12 cellular contexts compared by ENCODE assay signal in the genomic region with DNA sequence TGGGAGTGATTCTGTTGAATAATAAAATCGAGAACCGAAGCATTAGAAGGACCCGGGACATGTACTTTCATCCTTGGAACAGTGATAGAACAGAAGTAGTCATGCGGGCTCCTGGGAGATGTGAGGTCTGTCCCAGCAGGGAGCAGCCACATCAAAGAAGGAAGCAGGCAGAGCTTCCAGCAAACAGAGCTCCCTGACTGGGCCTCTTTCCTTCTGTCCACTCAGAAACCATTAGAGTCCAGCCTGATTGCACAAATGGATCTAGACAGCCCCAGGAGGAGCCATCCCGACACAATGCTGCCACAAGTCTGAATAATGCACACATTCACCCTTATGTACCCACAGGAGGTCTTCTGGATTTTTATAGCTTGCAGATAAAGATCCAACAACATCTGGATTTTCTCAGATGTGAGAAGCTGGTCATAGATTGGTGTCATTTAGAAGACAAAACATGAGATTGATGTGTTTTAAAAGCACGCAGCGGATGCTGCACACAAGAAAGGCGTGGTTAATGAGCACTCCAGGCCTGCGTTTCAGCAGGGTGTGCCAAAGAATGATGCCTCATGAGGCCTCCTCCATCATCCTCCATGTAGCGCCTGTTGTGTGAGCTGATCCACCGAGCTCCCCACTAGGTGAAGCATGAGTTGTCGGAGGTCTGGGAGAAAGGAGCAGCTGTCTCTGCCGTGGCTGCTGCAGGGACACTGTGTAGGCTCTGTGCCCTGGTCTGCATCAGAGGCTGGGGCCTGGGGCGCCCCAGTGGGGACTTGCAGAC.
DNase-seq lines count a peak whose midpoint lies in the region; ATAC-seq and TF ChIP-seq lines count a peak whose summit lies in the region.
"Had no signal": no experiment of that assay in that cellular context is flagged by ENCODE, and none has a peak within 500 bp of the region (broad histone marks: within the 10 kb centered on the region; RNA-seq: fewer than 3 reads in every experiment).

No MANE protein-coding gene starts in this region.

- H3K4me3 ChIP-seq in foreskin fibroblast (ENCODE audit: low read depth in 1 of 2, low read length in 2 of 2): no peak overlapping the region
- H3K4me3 ChIP-seq: psoas muscle had no signal

- DNase-seq in GM03348 (ENCODE audit: low spot score) (peak; percentile 67), foreskin fibroblast (peak; percentile 38 to 57), retina (peak; percentile 85), AML-193 (lab: John Stamatoyannopoulos, UW) (no peak)
- DNase-seq: amniotic stem cell; CD4-positive, alpha-beta memory T cell; mesendoderm; psoas muscle had no signal

- no peak for TF ChIP-seq CTCF in foreskin fibroblast (IDR thresholded peaks at IDR 0.05; ENCODE audit: low read depth, low read length)

- ATAC-seq in SK-N-SH treated with all-trans-retinoic acid at 6 μM for 48 hours (peak; percentile 66), HG02588 (IDR thresholded peaks at IDR 0.05; ENCODE audit: unreplicated experiment) (no peak), HG03025 (IDR thresholded peaks at IDR 0.05; ENCODE audit: low FRiP score, unreplicated experiment) (no peak)
- no peak for ATAC-seq in activated CD4-positive, CD25-positive, alpha-beta regulatory T cell treated with anti-CD3 and anti-CD28 coated beads, Interleukin-2, amount 50 U/mL, for 24 hours
- ATAC-seq: psoas muscle had no signal

TF ChIP-seq in SK-N-SH treated with all-trans-retinoic acid at 6 μM for 48 hours, 23 proteins besides CTCF, POLR2A, EP300 and RAD21:
- no peak for TF ChIP-seq ZFP3 (CRISPR knock-in tag; IDR thresholded peaks at IDR 0.05)
- TF ChIP-seq CSDC2 (CRISPR knock-in tag; IDR thresholded peaks at IDR 0.05): no peak
- peak; percentile 30; the same call in 1 of the 2 replicates for TF ChIP-seq TCF4 (CRISPR knock-in tag; IDR thresholded peaks at IDR 0.05; ENCODE audit: borderline replicate concordance)
- no peak for TF ChIP-seq ZNF8 (CRISPR knock-in tag; IDR thresholded peaks at IDR 0.05)
- TF ChIP-seq TOX (CRISPR knock-in tag; IDR thresholded peaks at IDR 0.05; ENCODE audit: borderline replicate concordance): no peak
- TF ChIP-seq, protein P1, sequence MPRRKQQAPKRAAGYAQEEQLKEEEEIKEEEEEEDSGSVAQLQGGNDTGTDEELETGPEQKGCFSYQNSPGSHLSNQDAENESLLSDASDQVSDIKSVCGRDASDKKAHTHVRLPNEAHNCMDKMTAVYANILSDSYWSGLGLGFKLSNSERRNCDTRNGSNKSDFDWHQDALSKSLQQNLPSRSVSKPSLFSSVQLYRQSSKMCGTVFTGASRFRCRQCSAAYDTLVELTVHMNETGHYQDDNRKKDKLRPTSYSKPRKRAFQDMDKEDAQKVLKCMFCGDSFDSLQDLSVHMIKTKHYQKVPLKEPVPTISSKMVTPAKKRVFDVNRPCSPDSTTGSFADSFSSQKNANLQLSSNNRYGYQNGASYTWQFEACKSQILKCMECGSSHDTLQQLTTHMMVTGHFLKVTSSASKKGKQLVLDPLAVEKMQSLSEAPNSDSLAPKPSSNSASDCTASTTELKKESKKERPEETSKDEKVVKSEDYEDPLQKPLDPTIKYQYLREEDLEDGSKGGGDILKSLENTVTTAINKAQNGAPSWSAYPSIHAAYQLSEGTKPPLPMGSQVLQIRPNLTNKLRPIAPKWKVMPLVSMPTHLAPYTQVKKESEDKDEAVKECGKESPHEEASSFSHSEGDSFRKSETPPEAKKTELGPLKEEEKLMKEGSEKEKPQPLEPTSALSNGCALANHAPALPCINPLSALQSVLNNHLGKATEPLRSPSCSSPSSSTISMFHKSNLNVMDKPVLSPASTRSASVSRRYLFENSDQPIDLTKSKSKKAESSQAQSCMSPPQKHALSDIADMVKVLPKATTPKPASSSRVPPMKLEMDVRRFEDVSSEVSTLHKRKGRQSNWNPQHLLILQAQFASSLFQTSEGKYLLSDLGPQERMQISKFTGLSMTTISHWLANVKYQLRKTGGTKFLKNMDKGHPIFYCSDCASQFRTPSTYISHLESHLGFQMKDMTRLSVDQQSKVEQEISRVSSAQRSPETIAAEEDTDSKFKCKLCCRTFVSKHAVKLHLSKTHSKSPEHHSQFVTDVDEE (CRISPR knock-in tag; IDR thresholded peaks at IDR 0.05): peak; percentile 60; the same call in 1 of the 2 replicates

Comparison
In these comparisons a context has a peak if more than half of its experiments do, and no peak if none do; other contexts are left out.
1. DNase-seq: peak in GM03348 (single experiment), foreskin fibroblast (2 of 2) and retina (single experiment); none in AML-193 (0 of 2).